Comparison of ENCODE assay signal across 1 cellular context in genomic region chr3:185411133-185411532, GRCh38.
TF ChIP-seq lines count a peak whose summit lies in the region.

No MANE protein-coding gene starts in this region.

TF ChIP-seq in IMR-90, 13 proteins besides CTCF, POLR2A, EP300 and RAD21 (continued from another document):
- TF ChIP-seq ELK1 (IDR thresholded peaks at IDR 0.05; ENCODE audit: borderline replicate concordance, low read depth, low read length) (no peak), MAFK (IDR thresholded peaks at IDR 0.05; ENCODE audit: low read depth, low read length) (no peak), BHLHE40 (IDR thresholded peaks at IDR 0.05; ENCODE audit: low read depth, low read length) (no peak), RCOR1 (IDR thresholded peaks at IDR 0.05; ENCODE audit: insufficient replicate concordance, low read length) (no peak), RFX5 (IDR thresholded peaks at IDR 0.05; ENCODE audit: low read depth, low read length) (no peak), USF2 (IDR thresholded peaks at IDR 0.05; ENCODE audit: low read depth, low read length) (no peak), NFE2L2 (IDR thresholded peaks at IDR 0.05; ENCODE audit: low read depth, low read length) (no peak)
